Comparison of ENCODE assay signal across 8 cellular contexts in genomic region chr10:22252286-22252800, GRCh38. TPM values are rescaled to one million over a fixed set of nuclear protein-coding genes. Genes with fewer than 3 reads are reported as not detected.
A peak's percentile ranks its signal among the peaks of the same experiment; 100 is the strongest.
DNase-seq lines count a peak whose midpoint lies in the region; ATAC-seq, FAIRE-seq and TF ChIP-seq lines count a peak whose summit lies in the region.

No MANE protein-coding gene starts in this region.

- DNase-seq in NCI-H2227 (lab: John Stamatoyannopoulos, UW; ENCODE audit: unreplicated experiment): peak; percentile 6
- no peak for DNase-seq in NCI-H2227 treated with DMSO at 0.1 percent for 48 hours (lab: John Stamatoyannopoulos, UW)
- peak; percentile 27 for DNase-seq in T-helper 9 cell
- peak; percentile 28 for DNase-seq in mammary epithelial cell
- no peak for DNase-seq in keratinocyte (ENCODE audit: low read depth, low spot score)
- DNase-seq in stimulated activated CD4-positive, alpha-beta T cell treated with anti-CD3 and anti-CD28 coated beads, Interleukin-12 subunit alpha, Interleukin-12 subunit beta, amount 100 ng/mL, for 48 hours (ENCODE audit: low read depth in 2 of 3, low spot score in 1 of 3): peak; percentile 42 to 59 (median 51)
- DNase-seq in NCI-H2107 treated with DMSO at 0.1 percent for 48 hours (lab: John Stamatoyannopoulos, UW; ENCODE audit: unreplicated experiment): no peak

- peak overlapping the region; percentile 99 for H2AFZ ChIP-seq in mammary epithelial cell (ENCODE audit: low read depth, low read length)
- H2AFZ ChIP-seq in keratinocyte (ENCODE audit: control insufficient read depth, low read length): peak overlapping the region; percentile 99

- H3K36me3 ChIP-seq in mammary epithelial cell (ENCODE audit: insufficient read depth, low read length) (no peaks in the 10 kb centered on the region), keratinocyte (ENCODE audit: control insufficient read depth in 2 of 2, extremely low read depth in 1 of 2, insufficient read depth in 2 of 2, low read length in 2 of 2) (no peaks in the 10 kb centered on the region)

- peak overlapping the region; percentile 83 for H3K27ac ChIP-seq in mammary epithelial cell (ENCODE audit: insufficient read depth, low read depth, low read length)
- H3K27ac ChIP-seq in keratinocyte (ENCODE audit: control insufficient read depth, insufficient read depth, low read length): peak overlapping the region; percentile 85

- intact Hi-C loops in mammary epithelial cell (cut with micrococcal nuclease): no loop called here

- H4K20me1 ChIP-seq in mammary epithelial cell (ENCODE audit: insufficient read depth, low read length) (no peaks in the 10 kb centered on the region), keratinocyte (ENCODE audit: control insufficient read depth, extremely low read depth, insufficient read depth, low read length) (no peaks in the 10 kb centered on the region)

- CTCF ChIA-PET in mammary epithelial cell (lab: Charles Lee; ENCODE audit: low non-redundant PET): no interaction called here

- H3K79me2 ChIP-seq in mammary epithelial cell (ENCODE audit: insufficient read depth, low read length) (no peaks in the 10 kb centered on the region), keratinocyte (ENCODE audit: control insufficient read depth, insufficient read depth, low read length) (no peaks in the 10 kb centered on the region)

- H3K27me3 ChIP-seq in mammary epithelial cell (ENCODE audit: insufficient read depth, low read length) (no peaks in the 10 kb centered on the region), keratinocyte (ENCODE audit: control insufficient read depth, extremely low read depth, insufficient read depth, low read length) (no peaks in the 10 kb centered on the region)

- TSS peak; percentile 29 for BruUV-seq in mammary epithelial cell (replicated peaks; lab: Mats Ljungman, UMichigan)

- TF ChIP-seq CTCF in mammary epithelial cell (conservative IDR thresholded peaks at IDR 0.05 in 1 of 2, IDR thresholded peaks at IDR 0.05 in 1 of 2; ENCODE audit: extremely low read depth in 1 of 2, insufficient read depth in 1 of 2, low read depth in 1 of 2, low read length in 2 of 2): no peak
- TF ChIP-seq CTCF in keratinocyte (optimal IDR thresholded peaks at IDR 0.05 in 1 of 3, IDR thresholded peaks at IDR 0.05 in 1 of 3, conservative IDR thresholded peaks at IDR 0.05 in 1 of 3; ENCODE audit: extremely low read depth in 1 of 3, insufficient read depth in 2 of 3, low read length in 3 of 3): no peak

- dilution Hi-C loops in mammary epithelial cell (cut with HindIII; ENCODE audit: low sequenced_read_pairs) (no loop called here), keratinocyte (cut with MboI; ENCODE audit: extremely low pct_ligation_motif_present, low sequenced_read_pairs) (no loop called here)

- H3K4me3 ChIP-seq in mammary epithelial cell (replicated peaks in 1 of 3; ENCODE audit: insufficient read depth in 1 of 3, low read depth in 2 of 3, low read length in 3 of 3) (peak overlapping the region; percentile 55 to 78 (median 58)), keratinocyte (ENCODE audit: control insufficient read depth in 2 of 3, extremely low read depth in 1 of 3, insufficient read depth in 2 of 3, low read depth in 1 of 3, low read length in 3 of 3) (peak overlapping the region; percentile 44 to 81 (median 69))

- in situ Hi-C loops in mammary epithelial cell (cut with MboI; ENCODE audit: low sequenced_read_pairs in 2 of 2): no loop called here

- H3K9me3 ChIP-seq in mammary epithelial cell (replicated peaks; ENCODE audit: insufficient read depth, low read length): no peaks in the 10 kb centered on the region
- H3K9me3 ChIP-seq in keratinocyte (ENCODE audit: control insufficient read depth, low read depth, low read length): no peaks in the 10 kb centered on the region

- no peaks in the 10 kb centered on the region for H3K9me1 ChIP-seq in keratinocyte (ENCODE audit: control insufficient read depth, extremely low read depth, insufficient read depth, low read length)

- WGBS in mammary epithelial cell (ENCODE audit: low coverage, missing lambda C conversion rate): 0% methylated on average over 9 of the region's 48 CpGs

- ATAC-seq in HG02970 (IDR thresholded peaks at IDR 0.05; ENCODE audit: low FRiP score, unreplicated experiment): peak; percentile 54

- H3K4me2 ChIP-seq in mammary epithelial cell (ENCODE audit: insufficient read depth, low read depth, low read length) (peak overlapping the region; percentile 94), keratinocyte (ENCODE audit: control insufficient read depth, extremely low read depth, insufficient read depth, low read depth, low read length) (peak overlapping the region; percentile 95)

- FAIRE-seq in keratinocyte (lab: Jason Lieb, UNC): no peak

- H3K4me1 ChIP-seq in mammary epithelial cell (ENCODE audit: insufficient read depth, low read length) (peaks cover 9% of the 10 kb centered on the region), keratinocyte (ENCODE audit: control insufficient read depth, extremely low read depth, insufficient read depth, low read length) (peaks cover 5% of the 10 kb centered on the region)

- H3K9ac ChIP-seq in mammary epithelial cell (ENCODE audit: insufficient read depth, low read length) (peak overlapping the region; percentile 88), keratinocyte (ENCODE audit: control insufficient read depth, extremely low read depth, insufficient read depth, low read length) (peak overlapping the region; percentile 87)

RNA-seq across cellular contexts. Expression of gene EBLN1, which starts 34.5 kb away (rescaled TPM):
- not detected for total RNA-seq in mammary epithelial cell
- polyA plus RNA-seq in mammary epithelial cell (not detected), keratinocyte (not detected in 3 replicates)
- polyA minus RNA-seq in mammary epithelial cell (not detected), keratinocyte (not detected in 3 replicates)
- not detected for polyA plus RNA-seq in keratinocyte (2011; ENCODE audit: low read depth)
- polyA plus RNA-seq in keratinocyte (2011; cell fraction: cytosol; rRNA removed): not detected in 2 replicates
- polyA plus RNA-seq in keratinocyte (2011; cell fraction: nucleus; rRNA removed): not detected in 2 replicates
- polyA plus RNA-seq in keratinocyte (2012; ENCODE audit: low replicate concordance): not detected in 2 replicates
- not detected for polyA minus RNA-seq in keratinocyte (2011; cell fraction: cytosol; rRNA and poly(A)+ RNA removed)
- not detected in 2 replicates for polyA minus RNA-seq in keratinocyte (2011; cell fraction: nucleus; rRNA and poly(A)+ RNA removed)

Comparison
In these comparisons a context has a peak if more than half of its experiments do, and no peak if none do; other contexts are left out.
1. DNase-seq: peak in NCI-H2227 (single experiment), T-helper 9 cell (single experiment), mammary epithelial cell (single experiment) and stimulated activated CD4-positive, alpha-beta T cell treated with anti-CD3 and anti-CD28 coated beads, Interleukin-12 subunit alpha, Interleukin-12 subunit beta, amount 100 ng/mL, for 48 hours (3 of 3); none in NCI-H2227 treated with DMSO at 0.1 percent for 48 hours (single experiment), keratinocyte (single experiment) and NCI-H2107 treated with DMSO at 0.1 percent for 48 hours (single experiment).